30 cellular contexts compared by ENCODE assay signal in genomic region chr12:68411371-68411770, GRCh38.
DNase-seq lines count a peak whose midpoint lies in the region; ATAC-seq and TF ChIP-seq lines count a peak whose summit lies in the region.
"Had no signal": no experiment of that assay in that cellular context is flagged by ENCODE, and none has a peak within 500 bp of the region (broad histone marks: within the 10 kb centered on the region; RNA-seq: fewer than 3 reads in every experiment).

No MANE protein-coding gene starts in this region.

- no peak for TF ChIP-seq CTCF in nephron progenitor cell (IDR thresholded peaks at IDR 0.05)

- peak overlapping the region; percentile 7 for H3K27ac Mint-ChIP-seq in activated T-helper 17 cell treated with anti-CD3 and anti-CD28 coated beads, Interleukin-2, amount 50 U/mL, for 72 hours
- H3K27ac Mint-ChIP-seq in nephron progenitor cell: peak overlapping the region; percentile 59
- H3K27ac Mint-ChIP-seq in activated naive CD8-positive, alpha-beta T cell treated with anti-CD3 and anti-CD28 coated beads, Interleukin-2, amount 50 U/mL, for 24 hours: no peak overlapping the region
- H3K27ac Mint-ChIP-seq: CD8-positive, alpha-beta memory T cell had no signal

- DNase-seq in KBM-7: peak; percentile 47
- DNase-seq in nephron progenitor cell: no peak
- no peak for DNase-seq in activated naive CD8-positive, alpha-beta T cell treated with anti-CD3 and anti-CD28 coated beads, Interleukin-2, amount 50 U/mL, for 24 hours
- DNase-seq in cardiac septum (ENCODE audit: low spot score): no peak
- DNase-seq in medulla oblongata (ENCODE audit: extremely low spot score): no peak
- DNase-seq: AML-193; CD8-positive, alpha-beta memory T cell; DMS 273 treated with DMSO at 0.1 percent for 48 hours; DMS79; EL; GDM1; GOT3; HCEC 1CT; Karpas-422; NCI-H1105 treated with DMSO at 0.1 percent for 48 hours; NCI-H146; NCI-H1930; NCI-H2107; NCI-H524; NCI-H774; NK-92 treated with Interleukin-12 subunit alpha and Interleukin-12 subunit beta, amount 100 ng/mL, for 24 hours; PC-3; RPMI8226; SHP77 had no signal

- H3K4me1 Mint-ChIP-seq in activated T-helper 17 cell treated with anti-CD3 and anti-CD28 coated beads, Interleukin-2, amount 50 U/mL, for 72 hours: no peaks in the 10 kb centered on the region
- H3K4me1 Mint-ChIP-seq in nephron progenitor cell: peaks cover 5% of the 10 kb centered on the region
- peaks cover 12% of the 10 kb centered on the region for H3K4me1 Mint-ChIP-seq in activated naive CD8-positive, alpha-beta T cell treated with anti-CD3 and anti-CD28 coated beads, Interleukin-2, amount 50 U/mL, for 24 hours

- in situ Hi-C loops in KBM-7 (cut with MboI; ENCODE audit: low pct_unique_long_range_greater_than_20kb, low sequenced_read_pairs): no loop called here

- H3K36me3 Mint-ChIP-seq in activated T-helper 17 cell treated with anti-CD3 and anti-CD28 coated beads, Interleukin-2, amount 50 U/mL, for 72 hours (ENCODE audit: low read depth): no peaks in the 10 kb centered on the region
- H3K36me3 Mint-ChIP-seq in nephron progenitor cell (ENCODE audit: low read depth): no peaks in the 10 kb centered on the region
- no peaks in the 10 kb centered on the region for H3K36me3 Mint-ChIP-seq in activated naive CD8-positive, alpha-beta T cell treated with anti-CD3 and anti-CD28 coated beads, Interleukin-2, amount 50 U/mL, for 24 hours (ENCODE audit: low read depth)
- H3K36me3 Mint-ChIP-seq: CD14-positive monocyte had no signal

- intact Hi-C loops in cardiac septum (cut with DNase I): no loop called here

- H3K9me3 Mint-ChIP-seq in activated T-helper 17 cell treated with anti-CD3 and anti-CD28 coated beads, Interleukin-2, amount 50 U/mL, for 72 hours: no peaks in the 10 kb centered on the region
- peaks cover 1% of the 10 kb centered on the region for H3K9me3 Mint-ChIP-seq in nephron progenitor cell
- no peaks in the 10 kb centered on the region for H3K9me3 Mint-ChIP-seq in activated naive CD8-positive, alpha-beta T cell treated with anti-CD3 and anti-CD28 coated beads, Interleukin-2, amount 50 U/mL, for 24 hours
- H3K9me3 Mint-ChIP-seq: CD14-positive monocyte; CD8-positive, alpha-beta memory T cell; IgD-negative memory B cell had no signal

- H3K27me3 Mint-ChIP-seq in activated T-helper 17 cell treated with anti-CD3 and anti-CD28 coated beads, Interleukin-2, amount 50 U/mL, for 72 hours: no peaks in the 10 kb centered on the region
- H3K27me3 Mint-ChIP-seq in nephron progenitor cell (ENCODE audit: low read depth, poor library complexity): peaks cover 2% of the 10 kb centered on the region
- no peaks in the 10 kb centered on the region for H3K27me3 Mint-ChIP-seq in activated naive CD8-positive, alpha-beta T cell treated with anti-CD3 and anti-CD28 coated beads, Interleukin-2, amount 50 U/mL, for 24 hours
- H3K27me3 Mint-ChIP-seq: CD8-positive, alpha-beta memory T cell had no signal

- no peak for ATAC-seq in activated T-helper 17 cell treated with anti-CD3 and anti-CD28 coated beads, Interleukin-2, amount 50 U/mL, for 72 hours (replicated peaks)
- ATAC-seq in HG03139 (IDR thresholded peaks at IDR 0.05; ENCODE audit: unreplicated experiment): no peak
- ATAC-seq in activated naive CD8-positive, alpha-beta T cell treated with anti-CD3 and anti-CD28 coated beads, Interleukin-2, amount 50 U/mL, for 24 hours: no peak
- ATAC-seq: A549, GM12878, PC-3 had no signal

- H3K4me3 Mint-ChIP-seq in activated T-helper 17 cell treated with anti-CD3 and anti-CD28 coated beads, Interleukin-2, amount 50 U/mL, for 72 hours: no peak overlapping the region
- no peak overlapping the region for H3K4me3 Mint-ChIP-seq in nephron progenitor cell
- no peak overlapping the region for H3K4me3 Mint-ChIP-seq in activated naive CD8-positive, alpha-beta T cell treated with anti-CD3 and anti-CD28 coated beads, Interleukin-2, amount 50 U/mL, for 24 hours
- H3K4me3 Mint-ChIP-seq: CD14-positive monocyte, IgD-negative memory B cell had no signal
